ENCODE assay signal across 8 cellular contexts in the genomic region with DNA sequence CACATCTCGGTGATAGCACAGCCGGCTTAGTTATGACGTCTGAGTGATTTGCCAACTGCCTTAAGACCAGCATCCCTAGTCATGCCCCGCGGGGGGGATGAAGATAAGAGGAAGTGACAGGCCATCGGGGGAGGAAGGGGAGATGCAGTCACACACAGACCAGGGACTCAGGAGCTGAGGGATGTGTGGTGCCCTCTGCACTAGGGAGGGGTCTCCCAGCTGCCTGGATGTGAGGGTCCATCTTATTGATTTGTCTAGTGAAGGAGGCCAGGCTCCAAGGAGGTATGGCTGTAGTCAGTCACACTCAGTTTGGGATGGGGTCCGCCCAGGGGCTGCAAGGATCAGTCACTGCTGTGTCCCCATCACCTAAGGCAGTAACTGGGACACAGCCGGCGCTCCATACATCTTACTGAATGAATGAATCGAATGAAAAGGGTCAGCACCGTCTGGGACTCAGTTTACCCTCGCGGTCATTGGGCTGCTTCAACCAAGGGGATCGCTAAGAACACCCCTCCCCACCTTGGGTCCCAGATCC. TPM values are rescaled to one million over a fixed set of nuclear protein-coding genes. Genes with fewer than 3 reads are reported as not detected.
DNase-seq lines count a peak whose midpoint lies in the region; ATAC-seq and TF ChIP-seq lines count a peak whose summit lies in the region.

No MANE protein-coding gene starts in this region.

- no peaks in the 10 kb centered on the region for H3K27me3 ChIP-seq in HAP-1 (ENCODE audit: low read depth)
- no peaks in the 10 kb centered on the region for H3K27me3 ChIP-seq in upper lobe of left lung

- TF ChIP-seq CTCF in AG04449 (IDR thresholded peaks at IDR 0.05; ENCODE audit: insufficient read depth, low read length, missing control alignments): no peak
- TF ChIP-seq CTCF in upper lobe of left lung (IDR thresholded peaks at IDR 0.05): no peak

- H3K27ac ChIP-seq in mesodermal cell (ENCODE audit: low read depth, low read length, severe bottlenecking) (peak overlapping the region; percentile 99), upper lobe of left lung (peak overlapping the region; percentile 93 to 98 (median 96))

- ATAC-seq in upper lobe of left lung (ENCODE audit: low FRiP score in 2 of 2): peak; percentile 4 to 14
- no peak for ATAC-seq in HG02870 (IDR thresholded peaks at IDR 0.05; ENCODE audit: unreplicated experiment)

- no peaks in the 10 kb centered on the region for H3K27me3 Mint-ChIP-seq in T-helper 1 cell treated with Interleukin-12 subunit alpha and Interleukin-12 subunit beta and Interleukin-4 antibody, amounts not matched to agents 30 μg/mL and 1 μg/mL, for 36 hours (ENCODE audit: low read depth)

- H3K4me3 ChIP-seq in AG04449 (ENCODE audit: low read depth, low read length) (peak overlapping the region; percentile 59), HAP-1 (peak overlapping the region; percentile 39), mesodermal cell (ENCODE audit: extremely low read depth, insufficient read depth, low read length, poor library complexity, severe bottlenecking) (peak overlapping the region; percentile 47), upper lobe of left lung (peak overlapping the region in 3 of 4 donors; percentile 42 to 51 (median 47))

- peaks cover 27% of the 10 kb centered on the region for H3K4me1 Mint-ChIP-seq in T-helper 1 cell treated with Interleukin-12 subunit alpha and Interleukin-12 subunit beta and Interleukin-4 antibody, amounts not matched to agents 30 μg/mL and 1 μg/mL, for 36 hours (ENCODE audit: low read depth)

- H3K27ac Mint-ChIP-seq in T-helper 1 cell treated with Interleukin-12 subunit alpha and Interleukin-12 subunit beta and Interleukin-4 antibody, amounts not matched to agents 30 μg/mL and 1 μg/mL, for 36 hours: peak overlapping the region; percentile 46

- H3K4me3 Mint-ChIP-seq in T-helper 1 cell treated with Interleukin-12 subunit alpha and Interleukin-12 subunit beta and Interleukin-4 antibody, amounts not matched to agents 30 μg/mL and 1 μg/mL, for 36 hours: peak overlapping the region; percentile 63

- TF ChIP-seq EP300 in upper lobe of left lung (IDR thresholded peaks at IDR 0.05): peak in 1 of 4 donors; percentile 34

- DNase-seq in AG04449 (ENCODE audit: low read depth, low spot score) (no peak), HAP-1 (ENCODE audit: low spot score in 2 of 2) (peak in 1 of 2 experiments; percentile 54), upper lobe of left lung (peak in 1 of 2 donors; percentile 87), DMS79 (lab: John Stamatoyannopoulos, UW) (no peak)
- DNase-seq in effector CD8-positive, alpha-beta T cell (lab: John Stamatoyannopoulos, UW): peak; percentile 18

- no peaks in the 10 kb centered on the region for H3K36me3 Mint-ChIP-seq in T-helper 1 cell treated with Interleukin-12 subunit alpha and Interleukin-12 subunit beta and Interleukin-4 antibody, amounts not matched to agents 30 μg/mL and 1 μg/mL, for 36 hours (ENCODE audit: low read depth)

- no peak for TF ChIP-seq POLR2A in upper lobe of left lung (IDR thresholded peaks at IDR 0.05)

- no peaks in the 10 kb centered on the region for H3K9me3 Mint-ChIP-seq in T-helper 1 cell treated with Interleukin-12 subunit alpha and Interleukin-12 subunit beta and Interleukin-4 antibody, amounts not matched to agents 30 μg/mL and 1 μg/mL, for 36 hours

- H3K36me3 ChIP-seq in HAP-1 (replicated peaks) (no peaks in the 10 kb centered on the region), mesodermal cell (ENCODE audit: control insufficient read depth, insufficient read depth, low read length) (no peaks in the 10 kb centered on the region), upper lobe of left lung (no peaks in the 10 kb centered on the region)

- CTCF ChIA-PET in AG04449 (lab: Yijun Ruan, JAX): interaction anchor here (15.0 to 17.3 kb wide), 2 partner anchors 30 to 42 kb away, joined by 206 to 773 read pairs; partner anchors contain the start of gene FOSB

- H3K9me3 ChIP-seq in HAP-1: 0 out of 2 replicates have a peak, but pooled peaks cover 3% of the 10 kb centered on the region
- H3K9me3 ChIP-seq in mesodermal cell (ENCODE audit: control insufficient read depth, low read length): no peaks in the 10 kb centered on the region
- H3K9me3 ChIP-seq in upper lobe of left lung: no peaks in the 10 kb centered on the region

- POLR2A ChIA-PET in AG04449 (lab: Yijun Ruan, JAX): interaction anchor here (1.0 kb wide), 1 partner anchor 13 kb away, joined by 3 read pairs; no protein-coding TSS in a partner anchor

- in situ Hi-C loops in HAP-1 (cut with MboI; ENCODE audit: low sequenced_read_pairs): loop anchor here (5.0 kb wide), 1 partner anchor 34 kb away; no protein-coding TSS in a partner anchor

- WGBS in mesodermal cell (ENCODE audit: insufficient coverage in 2 of 2), 2 experiments: 19 to 42% methylated on average over 7 to 14 of the region's 14 CpGs
- 8 to 20% methylated on average over 6 to 14 of the region's 14 CpGs for WGBS in upper lobe of left lung, 2 donors

- H3K4me1 ChIP-seq in HAP-1 (peaks cover 16% of the 10 kb centered on the region), mesodermal cell (ENCODE audit: control insufficient read depth, insufficient read depth, low read length, poor library complexity, severe bottlenecking) (peaks cover 22% of the 10 kb centered on the region), upper lobe of left lung (peaks cover 25 to 48% (median 37%) of the 10 kb centered on the region in 4 donors)

RNA-seq across cellular contexts. Expression of gene ERCC1, which starts 19.3 kb away (rescaled TPM):
- 112 TPM for polyA plus RNA-seq in mesodermal cell (2013, experiment 1 of 2)
- 94.3 TPM for polyA plus RNA-seq in mesodermal cell (2013, experiment 2 of 2)
- total RNA-seq in upper lobe of left lung: 100 to 1,000 TPM in 1 of 6 donors, 10 to 100 TPM in 5; 53.7 to 102 (median 76.2) TPM

RNA-seq across cellular contexts. Expression of gene FOSB, which starts 24.8 kb away (rescaled TPM):
- polyA plus RNA-seq in mesodermal cell (2013, experiment 1 of 2): 2.4 TPM
- polyA plus RNA-seq in mesodermal cell (2013, experiment 2 of 2): 3.2 TPM
- 100 to 1,000 TPM in 2 of 6 donors, 10 to 100 TPM in 2, 1 to 10 TPM in 1, not detected in 1; 8.8 to 152 (median 94.9) TPM for total RNA-seq in upper lobe of left lung

RNA-seq across cellular contexts. Expression of gene POLR1G, which starts 36.5 kb away (rescaled TPM):
- polyA plus RNA-seq in mesodermal cell (2013, experiment 1 of 2): 5.2 TPM
- 4.6 TPM for polyA plus RNA-seq in mesodermal cell (2013, experiment 2 of 2)
- total RNA-seq in upper lobe of left lung: 1 to 10 TPM; 1.0 to 7.7 (median 5.8) TPM

RNA-seq across cellular contexts. Expression of gene PPP1R13L, which starts 38.1 kb away (rescaled TPM):
- 32.4 TPM for polyA plus RNA-seq in mesodermal cell (2013, experiment 1 of 2)
- polyA plus RNA-seq in mesodermal cell (2013, experiment 2 of 2): 27.7 TPM
- 10 to 100 TPM; 27.8 to 76.2 (median 57.5) TPM for total RNA-seq in upper lobe of left lung

RNA-seq across cellular contexts. Expression of gene RTN2, which starts 53.9 kb away (rescaled TPM):
- polyA plus RNA-seq in mesodermal cell (2013, experiment 1 of 2): 59.0 TPM
- polyA plus RNA-seq in mesodermal cell (2013, experiment 2 of 2): 55.5 TPM
- total RNA-seq in upper lobe of left lung: 10 to 100 TPM in 3 of 6 donors, 1 to 10 TPM in 3; 5.2 to 17.8 (median 11.1) TPM
